9 cellular contexts compared by ENCODE assay signal in genomic region chr10:101818958-101819633, GRCh38. TPM values are rescaled to one million over a fixed set of nuclear protein-coding genes. Genes with fewer than 3 reads are reported as not detected.
DNase-seq lines count a peak whose midpoint lies in the region; ATAC-seq, FAIRE-seq and TF ChIP-seq lines count a peak whose summit lies in the region.
"Had no signal": no experiment of that assay in that cellular context is flagged by ENCODE, and none has a peak within 500 bp of the region (broad histone marks: within the 10 kb centered on the region; RNA-seq: fewer than 3 reads in every experiment).

No MANE protein-coding gene starts in this region.

- in situ Hi-C loops in G401 (cut with HindIII; ENCODE audit: low sequenced_read_pairs) = no loop called here

- DNase-seq in BE2C (no peak), T-helper 22 cell (ENCODE audit: low read depth) (peak; percentile 29), fibroblast of the aortic adventitia (ENCODE audit: low read depth) (no peak), pancreas (no peak), NCI-H1694 treated with DMSO at 0.1 percent for 48 hours (lab: John Stamatoyannopoulos, UW) (no peak), G401 (ENCODE audit: low spot score) (no peak)

- 40 to 43% methylated on average over 13 of the region's 13 CpGs for WGBS in pancreas, 2 donors

- peak overlapping the region in 3 of 4 donors; percentile 16 to 92 (median 88) for H3K27ac ChIP-seq in pancreas

- FAIRE-seq in pancreas (lab: Jason Lieb, UNC) = no peak

- peak overlapping the region; percentile 76 for H3K4me3 ChIP-seq in BE2C (ENCODE audit: low read depth, low read length)
- H3K4me3 ChIP-seq in fibroblast of the aortic adventitia (ENCODE audit: low read depth, low read length) = peak overlapping the region; percentile 60
- H3K4me3 ChIP-seq in pancreas = peak overlapping the region in 3 of 4 donors; percentile 8 to 83 (median 16)

- peak; percentile 11 for ATAC-seq in GM18867 (IDR thresholded peaks at IDR 0.05; ENCODE audit: unreplicated experiment)
- peak; percentile 21 for ATAC-seq in HG03095 (IDR thresholded peaks at IDR 0.05; ENCODE audit: unreplicated experiment)
- peak in 3 of 4 donors; percentile 1 to 3 (median 3) for ATAC-seq in pancreas

- no peaks in the 10 kb centered on the region for H3K9me3 ChIP-seq in BE2C
- no peaks in the 10 kb centered on the region for H3K9me3 ChIP-seq in pancreas

- H3K36me3 ChIP-seq in BE2C = peaks cover 5% of the 10 kb centered on the region; the same call in 1 of the 2 replicates
- no peaks in the 10 kb centered on the region for H3K36me3 ChIP-seq in pancreas

- TF ChIP-seq CTCF in BE2C (IDR thresholded peaks at IDR 0.05; ENCODE audit: low read depth, low read length) (no peak), fibroblast of the aortic adventitia (IDR thresholded peaks at IDR 0.05; ENCODE audit: insufficient read depth, low read length) (no peak), pancreas (IDR thresholded peaks at IDR 0.05) (no peak)

- no peaks in the 10 kb centered on the region for H3K27me3 ChIP-seq in BE2C
- no peaks in the 10 kb centered on the region for H3K27me3 ChIP-seq in pancreas

- intact Hi-C loops in pancreas (cut with DNase I) = no loop called here

- H3K4me1 ChIP-seq in BE2C (no peaks in the 10 kb centered on the region), pancreas (peaks cover 10 to 21% (median 15%) of the 10 kb centered on the region in 3 donors)

RNA-seq across cellular contexts. Expression of gene OGA, which starts 0.9 kb away (rescaled TPM):
- 41.7 TPM for polyA plus RNA-seq in BE2C (2012; ENCODE audit: insufficient read depth, insufficient read length, low read depth)
- 93.7 and 165 TPM in 2 replicates for total RNA-seq in fibroblast of the aortic adventitia (ENCODE audit: low replicate concordance)
- 10 to 100 TPM; 29.3 to 57.3 (median 32.2) TPM for total RNA-seq in pancreas
- 10 to 100 TPM; 29.8 to 47.2 TPM for polyA plus RNA-seq in pancreas
- 56.1 and 67.4 TPM in 2 replicates for total RNA-seq in G401 (2014; rRNA removed; shearing (Covaris generic))

RNA-seq across cellular contexts. Expression of gene KCNIP2, which starts 24.5 kb away (rescaled TPM):
- 5.0 TPM for polyA plus RNA-seq in BE2C (2012; ENCODE audit: insufficient read depth, insufficient read length, low read depth)
- total RNA-seq in fibroblast of the aortic adventitia (ENCODE audit: low replicate concordance) (0.82 and 1.2 TPM in 2 replicates), pancreas (1 to 10 TPM in 4 of 6 donors, under 1 TPM in 2; 0.67 to 2.2 (median 1.2) TPM)
- polyA plus RNA-seq in pancreas = 1 to 10 TPM; 1.8 to 3.0 TPM
- not detected in 2 replicates for total RNA-seq in G401 (2014; rRNA removed; shearing (Covaris generic))

RNA-seq across cellular contexts. Expression of gene NPM3, which starts 35.9 kb away (rescaled TPM):
- 189 TPM for polyA plus RNA-seq in BE2C (2012; ENCODE audit: insufficient read depth, insufficient read length, low read depth)
- total RNA-seq in fibroblast of the aortic adventitia (ENCODE audit: low replicate concordance) (54.4 and 70.9 TPM in 2 replicates), pancreas (10 to 100 TPM; 13.2 to 23.3 (median 20.1) TPM)
- 10 to 100 TPM; 16.2 to 17.0 TPM for polyA plus RNA-seq in pancreas
- total RNA-seq in G401 (2014; rRNA removed; shearing (Covaris generic)) = 235 and 256 TPM in 2 replicates

RNA-seq across cellular contexts. Expression of gene FGF8, which starts 43.2 kb away (rescaled TPM):
- not detected for polyA plus RNA-seq in BE2C (2012; ENCODE audit: insufficient read depth, insufficient read length, low read depth)
- total RNA-seq in fibroblast of the aortic adventitia (ENCODE audit: low replicate concordance) (not detected in 2 replicates), pancreas (not detected)
- polyA plus RNA-seq in pancreas = not detected
- total RNA-seq in G401 (2014; rRNA removed; shearing (Covaris generic)) = 7.4 and 14.8 TPM in 2 replicates
- total RNA-seq: RPMI7951 had no signal

Comparison
In these comparisons a context has a peak if more than half of its experiments do, and no peak if none do; other contexts are left out.
1. H3K4me3 ChIP-seq: peak in every context shown above with its lines; median percentile 76 in BE2C; 60 in fibroblast of the aortic adventitia; 16 in pancreas.